1 cellular context compared by ENCODE assay signal in the genomic region with DNA sequence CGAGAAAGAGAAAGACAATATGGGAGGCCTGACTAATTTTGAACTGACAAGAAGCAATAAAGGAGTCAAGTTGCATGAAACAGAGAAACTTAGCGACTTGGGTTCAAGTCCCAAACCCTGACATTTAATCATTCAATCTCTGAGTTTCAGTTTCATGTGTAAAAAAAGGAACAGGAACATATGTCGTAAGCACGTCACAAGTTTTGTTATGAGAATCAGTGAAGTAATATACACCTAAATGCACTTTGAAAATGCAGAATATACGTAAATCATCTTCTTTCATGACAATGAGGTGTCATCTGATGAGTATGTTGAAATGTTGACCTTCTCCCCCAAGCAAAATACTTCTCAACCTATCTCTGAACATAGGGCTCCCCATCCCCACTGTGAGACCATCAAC.
TF ChIP-seq lines count a peak whose summit lies in the region.

No MANE protein-coding gene starts in this region.

TF ChIP-seq in HepG2, 621 proteins besides CTCF, POLR2A, EP300 and RAD21:
- TF ChIP-seq HES4 (CRISPR knock-in tag; IDR thresholded peaks at IDR 0.05; ENCODE audit: borderline replicate concordance) (no peak), MYC (CRISPR knock-in tag; IDR thresholded peaks at IDR 0.05; ENCODE audit: borderline replicate concordance) (no peak), ZNF333 (CRISPR knock-in tag; IDR thresholded peaks at IDR 0.05; ENCODE audit: borderline replicate concordance) (no peak), RFXANK (CRISPR knock-in tag; IDR thresholded peaks at IDR 0.05) (no peak), ZNF629 (CRISPR knock-in tag; conservative IDR thresholded peaks at IDR 0.05) (no peak), SP2 (CRISPR knock-in tag; IDR thresholded peaks at IDR 0.05) (no peak), ZFP36L2 (CRISPR knock-in tag; IDR thresholded peaks at IDR 0.05) (no peak), ZNF24 (IDR thresholded peaks at IDR 0.05) (no peak), U2AF1 (optimal IDR thresholded peaks at IDR 0.05; ENCODE audit: low read depth, low read length) (no peak), NFIC (IDR thresholded peaks at IDR 0.05; ENCODE audit: low read length) (no peak), PHF20 (CRISPR knock-in tag; IDR thresholded peaks at IDR 0.05) (no peak), NFE2L2 (IDR thresholded peaks at IDR 0.05; ENCODE audit: low read length) (no peak), MIER3 (CRISPR knock-in tag; IDR thresholded peaks at IDR 0.05; ENCODE audit: borderline replicate concordance) (no peak), ZSCAN9 (CRISPR knock-in tag; IDR thresholded peaks at IDR 0.05; ENCODE audit: borderline replicate concordance) (no peak), ZNF432 (CRISPR knock-in tag; IDR thresholded peaks at IDR 0.05; ENCODE audit: borderline replicate concordance) (no peak), NFYB (CRISPR knock-in tag; IDR thresholded peaks at IDR 0.05) (no peak)
- TF ChIP-seq, protein P1, sequence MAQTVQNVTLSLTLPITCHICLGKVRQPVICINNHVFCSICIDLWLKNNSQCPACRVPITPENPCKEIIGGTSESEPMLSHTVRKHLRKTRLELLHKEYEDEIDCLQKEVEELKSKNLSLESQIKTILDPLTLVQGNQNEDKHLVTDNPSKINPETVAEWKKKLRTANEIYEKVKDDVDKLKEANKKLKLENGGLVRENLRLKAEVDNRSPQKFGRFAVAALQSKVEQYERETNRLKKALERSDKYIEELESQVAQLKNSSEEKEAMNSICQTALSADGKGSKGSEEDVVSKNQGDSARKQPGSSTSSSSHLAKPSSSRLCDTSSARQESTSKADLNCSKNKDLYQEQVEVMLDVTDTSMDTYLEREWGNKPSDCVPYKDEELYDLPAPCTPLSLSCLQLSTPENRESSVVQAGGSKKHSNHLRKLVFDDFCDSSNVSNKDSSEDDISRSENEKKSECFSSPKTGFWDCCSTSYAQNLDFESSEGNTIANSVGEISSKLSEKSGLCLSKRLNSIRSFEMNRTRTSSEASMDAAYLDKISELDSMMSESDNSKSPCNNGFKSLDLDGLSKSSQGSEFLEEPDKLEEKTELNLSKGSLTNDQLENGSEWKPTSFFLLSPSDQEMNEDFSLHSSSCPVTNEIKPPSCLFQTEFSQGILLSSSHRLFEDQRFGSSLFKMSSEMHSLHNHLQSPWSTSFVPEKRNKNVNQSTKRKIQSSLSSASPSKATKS (CRISPR knock-in tag; IDR thresholded peaks at IDR 0.05), result no peak
TF ChIP-seq in HepG2: peak in this region for 0.
